In genomic region chr6:131924881-131925474, GRCh38 we compare ENCODE assay signal across 8 cellular contexts. TPM values are rescaled to one million over a fixed set of nuclear protein-coding genes. Genes with fewer than 3 reads are reported as not detected.
DNase-seq lines count a peak whose midpoint lies in the region; ATAC-seq, FAIRE-seq and TF ChIP-seq lines count a peak whose summit lies in the region.

No MANE protein-coding gene starts in this region.

- H3K9me3 ChIP-seq in DOHH2 (ENCODE audit: control insufficient read depth, insufficient read depth, low read length), result peaks cover 7% of the 10 kb centered on the region
- no peaks in the 10 kb centered on the region for H3K9me3 ChIP-seq in body of pancreas
- H3K9me3 ChIP-seq in HepG2 (ENCODE audit: low read length), result peaks cover 9% of the 10 kb centered on the region

- H3K36me3 ChIP-seq in DOHH2 (ENCODE audit: control insufficient read depth, low read length) (no peaks in the 10 kb centered on the region), body of pancreas (replicated peaks in 1 of 2; ENCODE audit: insufficient read depth in 1 of 2, low read depth in 2 of 2) (no peaks in the 10 kb centered on the region), HepG2 (replicated peaks in 1 of 2; ENCODE audit: control insufficient read depth in 1 of 2, insufficient read depth in 2 of 2, low read length in 2 of 2) (no peaks in the 10 kb centered on the region)

- no peaks in the 10 kb centered on the region for H3K36me3 Mint-ChIP-seq in activated CD8-positive, alpha-beta memory T cell treated with anti-CD3 and anti-CD28 coated beads, Interleukin-2, amount 10 ng/mL, durations not matched to agents 7 days and 5 days

- H3K9me3 Mint-ChIP-seq in activated CD8-positive, alpha-beta memory T cell treated with anti-CD3 and anti-CD28 coated beads, Interleukin-2, amount 10 ng/mL, durations not matched to agents 7 days and 5 days (ENCODE audit: low read depth), result peaks cover 2% of the 10 kb centered on the region

- POLR2A ChIA-PET in HepG2 (lab: Yijun Ruan, JAX), result interaction anchor here (1.3 kb wide), 1 partner anchor 26 kb away, joined by 8 read pairs; the partner anchor contains the start of gene CCN2

- no peaks in the 10 kb centered on the region for H3F3A ChIP-seq in DOHH2 (ENCODE audit: control insufficient read depth, insufficient read depth)

- peak; percentile 80 for DNase-seq in NAMALWA (ENCODE audit: low spot score)
- DNase-seq in body of pancreas, result no peak
- DNase-seq in HepG2 (ENCODE audit: low spot score), result peak; percentile 77
- no peak for DNase-seq in activated CD8-positive, alpha-beta memory T cell treated with anti-CD3 and anti-CD28 coated beads, Interleukin-2, amount 10 ng/mL, durations not matched to agents 7 days and 5 days
- no peak for DNase-seq in activated T-cell treated with anti-CD3 and anti-CD28 coated beads, Interleukin-2, amount 50 U/mL, for 48 hours
- no peak for DNase-seq in mucosa of gallbladder (ENCODE audit: low spot score)

- no peak overlapping the region for H3K9ac ChIP-seq in HepG2 (ENCODE audit: insufficient read depth, low read depth, low read length)

- H4K20me1 ChIP-seq in DOHH2 (ENCODE audit: control insufficient read depth, insufficient read depth, low read depth, low read length), result no peaks in the 10 kb centered on the region
- no peaks in the 10 kb centered on the region for H4K20me1 ChIP-seq in HepG2 (ENCODE audit: insufficient read depth, low read length)

- no peak overlapping the region for H3K27ac Mint-ChIP-seq in activated CD8-positive, alpha-beta memory T cell treated with anti-CD3 and anti-CD28 coated beads, Interleukin-2, amount 10 ng/mL, durations not matched to agents 7 days and 5 days

- WGBS in body of pancreas, 2 donors, result 20 to 28% methylated on average over 4 of the region's 4 CpGs
- under 1% methylated on average over 4 of the region's 4 CpGs for WGBS in HepG2 (ENCODE audit: low lambda C conversion rate)

- H3K4me2 ChIP-seq in DOHH2 (ENCODE audit: low read length) (no peak overlapping the region), HepG2 (ENCODE audit: low read depth, low read length) (no peak overlapping the region)

- peak; percentile 95 for TF ChIP-seq RAD21 in HepG2 (CRISPR knock-in tag; IDR thresholded peaks at IDR 0.05)

- intact Hi-C loops in body of pancreas (cut with DNase I), result loop anchor here (5.0 kb wide), 1 partner anchor 297 kb away; no protein-coding TSS in a partner anchor
- intact Hi-C loops in HepG2 (cut with micrococcal nuclease; ENCODE audit: unreplicated experiment), result loop anchor here (1.0 to 10.0 kb wide), 6 partner anchors 14 to 560 kb away; no protein-coding TSS in a partner anchor

- no peak overlapping the region for H2AFZ ChIP-seq in HepG2 (ENCODE audit: low read length)

- H3K79me2 ChIP-seq in DOHH2 (ENCODE audit: control insufficient read depth, low read length) (no peaks in the 10 kb centered on the region), HepG2 (ENCODE audit: insufficient read depth, low read length) (no peaks in the 10 kb centered on the region)

- H3K4me1 ChIP-seq in DOHH2 (ENCODE audit: control insufficient read depth, low read length) (no peaks in the 10 kb centered on the region), body of pancreas (no peaks in the 10 kb centered on the region), HepG2 (ENCODE audit: insufficient read depth, low read length) (peaks cover 9% of the 10 kb centered on the region)

- no peaks in the 10 kb centered on the region for H3K4me1 Mint-ChIP-seq in activated CD8-positive, alpha-beta memory T cell treated with anti-CD3 and anti-CD28 coated beads, Interleukin-2, amount 10 ng/mL, durations not matched to agents 7 days and 5 days

- no peak overlapping the region for H3K4me3 ChIP-seq in DOHH2 (ENCODE audit: low read length)
- no peak overlapping the region for H3K4me3 ChIP-seq in body of pancreas
- no peak overlapping the region for H3K4me3 ChIP-seq in HepG2 (replicated peaks in 1 of 3; ENCODE audit: insufficient read depth in 1 of 3, low read depth in 2 of 3, low read length in 3 of 3)

- FAIRE-seq in HepG2 (lab: Jason Lieb, UNC), result peak; percentile 61

- no peak for TF ChIP-seq EP300 in HepG2 (IDR thresholded peaks at IDR 0.05; ENCODE audit: low read depth in 2 of 2, low read length in 2 of 2)
- no peak for TF ChIP-seq EP300 in HepG2 (CRISPR knock-in tag; IDR thresholded peaks at IDR 0.05; ENCODE audit: borderline replicate concordance)

- no peak overlapping the region for H3K27ac ChIP-seq in DOHH2 (ENCODE audit: low read depth, low read length)
- no peak overlapping the region for H3K27ac ChIP-seq in body of pancreas
- no peak overlapping the region for H3K27ac ChIP-seq in HepG2 (ENCODE audit: extremely low read length, insufficient read depth, low read length)

- H3K9me2 ChIP-seq in DOHH2 (replicated peaks; ENCODE audit: control insufficient read depth, low read length), result no peaks in the 10 kb centered on the region

- H3K27me3 Mint-ChIP-seq in activated CD8-positive, alpha-beta memory T cell treated with anti-CD3 and anti-CD28 coated beads, Interleukin-2, amount 10 ng/mL, durations not matched to agents 7 days and 5 days, result peaks cover 23% of the 10 kb centered on the region

- CTCF ChIA-PET in HepG2 (lab: Yijun Ruan, JAX; ENCODE audit: low intra/inter-chr PET ratio, low total read pairs), result interaction anchor here (0.6 to 5.1 kb wide), 10 partner anchors 10 to 560 kb away, joined by 3 to 95 read pairs (median 4); no protein-coding TSS in a partner anchor
- CTCF ChIA-PET in activated CD8-positive, alpha-beta memory T cell treated with anti-CD3 and anti-CD28 coated beads, Interleukin-2, amount 10 ng/mL, durations not matched to agents 7 days and 5 days (lab: Charles Lee), result interaction anchor here (0.8 to 1.4 kb wide), 7 partner anchors 9 to 572 kb away, joined by 3 to 5 read pairs (median 3); no protein-coding TSS in a partner anchor

- ATAC-seq in body of pancreas (no peak), HepG2 (peak; percentile 82), GM19455 (IDR thresholded peaks at IDR 0.05; ENCODE audit: unreplicated experiment) (no peak)
- ATAC-seq in activated CD8-positive, alpha-beta memory T cell treated with anti-CD3 and anti-CD28 coated beads, Interleukin-2, amount 10 ng/mL, durations not matched to agents 7 days and 5 days, result no peak

- TF ChIP-seq CTCF in DOHH2 (IDR thresholded peaks at IDR 0.05; ENCODE audit: low read depth, low read length, poor library complexity, severe bottlenecking) (peak; percentile 54), body of pancreas (IDR thresholded peaks at IDR 0.05) (peak in 5 of 7 experiments; percentile 14 to 57 (median 38)), HepG2 (CRISPR knock-in tag; IDR thresholded peaks at IDR 0.05) (peak; percentile 88)

- H3K27me3 ChIP-seq in DOHH2 (ENCODE audit: control insufficient read depth, low read length) (no peaks in the 10 kb centered on the region), body of pancreas (no peaks in the 10 kb centered on the region), HepG2 (ENCODE audit: control insufficient read depth in 1 of 2, insufficient read depth in 2 of 2, low read length in 2 of 2) (no peaks in the 10 kb centered on the region)

- BruUV-seq in HepG2 (replicated peaks; lab: Mats Ljungman, UMichigan), result no TSS peak

- in situ Hi-C loops in HepG2 (cut with HindIII; ENCODE audit: extremely low pct_ligation_motif_present, low pct_unique_long_range_greater_than_20kb), result loop anchor here (5.0 to 10.0 kb wide), 3 partner anchors 237 to 560 kb away; no protein-coding TSS in a partner anchor

- H3K4me3 Mint-ChIP-seq in activated CD8-positive, alpha-beta memory T cell treated with anti-CD3 and anti-CD28 coated beads, Interleukin-2, amount 10 ng/mL, durations not matched to agents 7 days and 5 days, result no peak overlapping the region

- TF ChIP-seq POLR2A in body of pancreas (IDR thresholded peaks at IDR 0.05), result no peak
- no peak for TF ChIP-seq POLR2A in HepG2 (IDR thresholded peaks at IDR 0.05; ENCODE audit: insufficient read depth in 1 of 2, low read depth in 2 of 2, low read length in 2 of 2)

TF ChIP-seq in HepG2, 621 proteins besides CTCF, POLR2A, EP300 and RAD21 (continues in another document):
- TF ChIP-seq STAG1 (CRISPR knock-in tag; IDR thresholded peaks at IDR 0.05) (peak; percentile 99), ZNF788 (CRISPR knock-in tag; IDR thresholded peaks at IDR 0.05; ENCODE audit: borderline replicate concordance) (no peak), BRD4 (CRISPR knock-in tag; IDR thresholded peaks at IDR 0.05) (no peak), FOXA3 (CRISPR knock-in tag; IDR thresholded peaks at IDR 0.05) (0 out of 2 replicates have a peak, but pooled peaks have one; percentile 10), CBX1 (IDR thresholded peaks at IDR 0.05; ENCODE audit: low read depth) (no peak)

RNA-seq across cellular contexts. Expression of gene CCN2, which starts 26.2 kb away (rescaled TPM):
- total RNA-seq in body of pancreas (100 to 1,000 TPM; 109 to 203 TPM), HepG2 (2016; rRNA removed; fragmentation: Illumina TruSeq; extraction: Trizol) (29.6 and 34.7 TPM in 2 replicates), mucosa of gallbladder (315 TPM)
- 7.2 and 7.8 TPM in 2 replicates for total RNA-seq in HepG2 (2016; cell fraction: cytosol; rRNA removed; fragmentation: Illumina TruSeq; extraction: Trizol; ENCODE audit: low read depth)
- total RNA-seq in HepG2 (2016; cell fraction: insoluble cytoplasmic fraction; rRNA removed; fragmentation: Illumina TruSeq; extraction: Trizol), result 27.0 and 36.5 TPM in 2 replicates
- total RNA-seq in HepG2 (2016; cell fraction: membrane; rRNA removed; fragmentation: Illumina TruSeq; extraction: Trizol), result 29.3 and 34.9 TPM in 2 replicates
- total RNA-seq in HepG2 (2016; cell fraction: nucleus; rRNA removed; fragmentation: Illumina TruSeq; extraction: Trizol), result 91.2 and 104 TPM in 2 replicates
- 316 and 375 TPM in 2 replicates for polyA plus RNA-seq in HepG2 (2011; rRNA removed)
- polyA plus RNA-seq in HepG2 (2011; cell fraction: cytosol; rRNA removed), result 191 and 283 TPM in 2 replicates
- polyA plus RNA-seq in HepG2 (2011; cell fraction: nucleus; rRNA removed), result 458 and 601 TPM in 2 replicates
- 765 and 789 TPM in 2 replicates for polyA plus RNA-seq in HepG2 (2012)
- 7.8 and 8.0 TPM in 2 replicates for polyA plus RNA-seq in HepG2 (2016; cell fraction: cytosol; fragmentation: Illumina TruSeq; extraction: Trizol; ENCODE audit: low read depth)
- 36.0 and 46.4 TPM in 2 replicates for polyA plus RNA-seq in HepG2 (2016; cell fraction: insoluble cytoplasmic fraction; fragmentation: Illumina TruSeq; extraction: Trizol; ENCODE audit: low read depth)
- 18.5 and 20.3 TPM in 2 replicates for polyA plus RNA-seq in HepG2 (2016; cell fraction: membrane; fragmentation: Illumina TruSeq; extraction: Trizol; ENCODE audit: low read depth)
- 252 and 258 TPM in 2 replicates for polyA plus RNA-seq in HepG2 (2016; cell fraction: nucleus; fragmentation: Illumina TruSeq; extraction: Trizol; ENCODE audit: insufficient read depth, low read depth)
- 0.21 and 276 TPM in 2 replicates for polyA minus RNA-seq in HepG2 (2011; rRNA and poly(A)+ RNA removed; ENCODE audit: low replicate concordance)
- polyA minus RNA-seq in HepG2 (2011; cell fraction: cytosol; rRNA and poly(A)+ RNA removed), result 404 and 475 TPM in 2 replicates
- polyA minus RNA-seq in HepG2 (2011; cell fraction: nucleus; rRNA and poly(A)+ RNA removed), result 171 and 228 TPM in 2 replicates
- not detected for total RNA-seq in activated CD8-positive, alpha-beta memory T cell treated with anti-CD3 and anti-CD28 coated beads, Interleukin-2, amount 10 ng/mL, durations not matched to agents 7 days and 5 days

Comparison
In these comparisons a context has a peak if more than half of its experiments do, and no peak if none do; other contexts are left out.
1. CTCF ChIP-seq: peak in every context shown above with its lines; median percentile 88 in HepG2; 54 in DOHH2; 38 in body of pancreas.
2. DNase-seq: peak in NAMALWA (single experiment) and HepG2 (single experiment); none in body of pancreas (0 of 4), activated CD8-positive, alpha-beta memory T cell treated with anti-CD3 and anti-CD28 coated beads, Interleukin-2, amount 10 ng/mL, durations not matched to agents 7 days and 5 days (single experiment), activated T-cell treated with anti-CD3 and anti-CD28 coated beads, Interleukin-2, amount 50 U/mL, for 48 hours (0 of 2) and mucosa of gallbladder (single experiment).
3. RNA of gene CCN2, which starts 26.2 kb away (total RNA-seq): 315 TPM in mucosa of gallbladder (single experiment), 109 to 203 TPM in body of pancreas and 7.2 to 104 TPM in HepG2; not detected in activated CD8-positive, alpha-beta memory T cell treated with anti-CD3 and anti-CD28 coated beads, Interleukin-2, amount 10 ng/mL, durations not matched to agents 7 days and 5 days; every median in the first group is over 4 times any median in the second.